Comparison of ENCODE assay signal across 28 cellular contexts in genomic region chr2:16396986-16397385, GRCh38.
"Had no signal": no experiment of that assay in that cellular context is flagged by ENCODE, and none has a peak within 500 bp of the region (broad histone marks: within the 10 kb centered on the region; RNA-seq: fewer than 3 reads in every experiment).

No MANE protein-coding gene starts in this region.

- H3K27me3 ChIP-seq: suprapubic skin, testis, thyroid gland, tibial artery, tibial nerve, transverse colon, upper lobe of left lung, upper lobe of right lung, uterus, vagina had no signal

- H3K27ac ChIP-seq: stomach, suprapubic skin, testis, thoracic aorta, thyroid gland, tibial artery, transverse colon, upper lobe of left lung, upper lobe of right lung, uterus, vagina had no signal

- H3K9me3 Mint-ChIP-seq: stimulated activated naive B cell treated with anti-CD40 and anti-IgM and Interleukin-4, amounts not matched to agents 10 μg/mL and 1 μg/mL and 100 μg/mL, for 72 hours; stimulated activated naive CD8-positive, alpha-beta T cell treated with anti-CD3 and anti-CD28 coated beads, Interleukin-15, Interleukin-2, amounts not matched to agents 100 ng/mL and 50 ng/mL, for 24 hours had no signal

- H3K9me3 ChIP-seq: stomach, suprapubic skin, testis, thoracic aorta, thyroid gland, tibial artery, tibial nerve, transverse colon, upper lobe of left lung, upper lobe of right lung, uterus, vagina had no signal

- DNase-seq: stimulated activated CD4-positive, alpha-beta T cell treated with anti-CD3 and anti-CD28 coated beads, Interleukin-1b, Interleukin-23, amount 100 ng/mL, for 48 hours; stimulated activated CD4-positive, alpha-beta T cell treated with anti-CD3 and anti-CD28 coated beads, Interleukin-2, amount 100 ng/mL, for 24 hours; stimulated activated CD4-positive, alpha-beta T cell treated with anti-CD3 and anti-CD28 coated beads, Interleukin-2, amount 100 ng/mL, for 48 hours; stimulated activated CD4-positive, alpha-beta T cell treated with anti-CD3 and anti-CD28 coated beads, Interleukin-4, amount 100 ng/mL, for 1 hour; stimulated activated CD4-positive, alpha-beta T cell treated with anti-CD3 and anti-CD28 coated beads, Interleukin-4, amount 100 ng/mL, for 24 hours; stimulated activated CD4-positive, alpha-beta T cell treated with anti-CD3 and anti-CD28 coated beads, Interleukin-4, amount 100 ng/mL, for 4 hours; stimulated activated CD8-positive, alpha-beta memory T cell treated with anti-CD3 and anti-CD28 coated beads, Interleukin-4, amount 100 ng/mL, for 48 hours; stimulated activated naive B cell treated with anti-CD40 and anti-IgM and Interleukin-4, amounts not matched to agents 10 μg/mL and 1 μg/mL and 100 μg/mL, for 72 hours; stimulated activated naive CD4-positive, alpha-beta T cell; stimulated activated naive CD4-positive, alpha-beta T cell treated with Interleukin-2 at 50 U/mL for 16 hours; stomach; substantia nigra; testis; thyroid gland; tibial artery; transverse colon; trophoblast cell; upper lobe of right lung; uterus had no signal

- H3K36me3 ChIP-seq: stomach, suprapubic skin, thoracic aorta, thyroid gland, tibial artery, tibial nerve, transverse colon, upper lobe of left lung, upper lobe of right lung, uterus, vagina had no signal

- H3K27ac Mint-ChIP-seq: stimulated activated effector memory CD8-positive, alpha-beta T cell treated with anti-CD3 and anti-CD28 coated beads, Interleukin-12 subunit alpha, Interleukin-12 subunit beta, amount 100 ng/mL, for 72 hours; stimulated activated memory B cell treated with anti-CD40 and anti-IgM and Interleukin-4, amounts not matched to agents 10 μg/mL and 1 μg/mL and 100 μg/mL, for 72 hours; stimulated activated naive B cell treated with anti-CD40 and anti-IgM and Interleukin-4, amounts not matched to agents 10 μg/mL and 1 μg/mL and 100 μg/mL, for 72 hours; stimulated activated naive CD8-positive, alpha-beta T cell treated with anti-CD3 and anti-CD28 coated beads, Interleukin-15, Interleukin-2, amounts not matched to agents 100 ng/mL and 50 ng/mL, for 24 hours; type B pancreatic cell had no signal

- H3K4me3 ChIP-seq: stomach, suprapubic skin, testis, thoracic aorta, thyroid gland, tibial artery, tibial nerve, transverse colon, upper lobe of left lung, upper lobe of right lung, uterus, vagina had no signal

- ATAC-seq: stimulated activated effector memory CD8-positive, alpha-beta T cell treated with anti-CD3 and anti-CD28 coated beads, Interleukin-12 subunit alpha, Interleukin-12 subunit beta, amount 100 ng/mL, for 72 hours; stimulated activated memory B cell treated with anti-CD40 and anti-IgM and Interleukin-4, amounts not matched to agents 10 μg/mL and 1 μg/mL and 100 μg/mL, for 72 hours; stimulated activated naive B cell treated with anti-CD40 and anti-IgM and Interleukin-4, amounts not matched to agents 10 μg/mL and 1 μg/mL and 100 μg/mL, for 72 hours; upper lobe of right lung had no signal

- H3K27me3 Mint-ChIP-seq: stimulated activated memory B cell treated with anti-CD40 and anti-IgM and Interleukin-4, amounts not matched to agents 10 μg/mL and 1 μg/mL and 100 μg/mL, for 72 hours; stimulated activated naive B cell treated with anti-CD40 and anti-IgM and Interleukin-4, amounts not matched to agents 10 μg/mL and 1 μg/mL and 100 μg/mL, for 72 hours; stimulated activated naive CD8-positive, alpha-beta T cell treated with anti-CD3 and anti-CD28 coated beads, Interleukin-15, Interleukin-2, amounts not matched to agents 100 ng/mL and 50 ng/mL, for 24 hours had no signal

- H3K4me3 Mint-ChIP-seq: stimulated activated effector memory CD8-positive, alpha-beta T cell treated with anti-CD3 and anti-CD28 coated beads, Interleukin-12 subunit alpha, Interleukin-12 subunit beta, amount 100 ng/mL, for 72 hours; stimulated activated memory B cell treated with anti-CD40 and anti-IgM and Interleukin-4, amounts not matched to agents 10 μg/mL and 1 μg/mL and 100 μg/mL, for 72 hours; stimulated activated naive B cell treated with anti-CD40 and anti-IgM and Interleukin-4, amounts not matched to agents 10 μg/mL and 1 μg/mL and 100 μg/mL, for 72 hours; stimulated activated naive CD8-positive, alpha-beta T cell treated with anti-CD3 and anti-CD28 coated beads, Interleukin-15, Interleukin-2, amounts not matched to agents 100 ng/mL and 50 ng/mL, for 24 hours; type B pancreatic cell had no signal

- H3K4me1 ChIP-seq: suprapubic skin, testis, thyroid gland, tibial artery, upper lobe of left lung, upper lobe of right lung, uterus, vagina had no signal

- H3K4me1 Mint-ChIP-seq: stimulated activated effector memory CD8-positive, alpha-beta T cell treated with anti-CD3 and anti-CD28 coated beads, Interleukin-12 subunit alpha, Interleukin-12 subunit beta, amount 100 ng/mL, for 72 hours; stimulated activated memory B cell treated with anti-CD40 and anti-IgM and Interleukin-4, amounts not matched to agents 10 μg/mL and 1 μg/mL and 100 μg/mL, for 72 hours; stimulated activated naive B cell treated with anti-CD40 and anti-IgM and Interleukin-4, amounts not matched to agents 10 μg/mL and 1 μg/mL and 100 μg/mL, for 72 hours had no signal
